ENCODE assay signal across 39 cellular contexts in the genomic region with DNA sequence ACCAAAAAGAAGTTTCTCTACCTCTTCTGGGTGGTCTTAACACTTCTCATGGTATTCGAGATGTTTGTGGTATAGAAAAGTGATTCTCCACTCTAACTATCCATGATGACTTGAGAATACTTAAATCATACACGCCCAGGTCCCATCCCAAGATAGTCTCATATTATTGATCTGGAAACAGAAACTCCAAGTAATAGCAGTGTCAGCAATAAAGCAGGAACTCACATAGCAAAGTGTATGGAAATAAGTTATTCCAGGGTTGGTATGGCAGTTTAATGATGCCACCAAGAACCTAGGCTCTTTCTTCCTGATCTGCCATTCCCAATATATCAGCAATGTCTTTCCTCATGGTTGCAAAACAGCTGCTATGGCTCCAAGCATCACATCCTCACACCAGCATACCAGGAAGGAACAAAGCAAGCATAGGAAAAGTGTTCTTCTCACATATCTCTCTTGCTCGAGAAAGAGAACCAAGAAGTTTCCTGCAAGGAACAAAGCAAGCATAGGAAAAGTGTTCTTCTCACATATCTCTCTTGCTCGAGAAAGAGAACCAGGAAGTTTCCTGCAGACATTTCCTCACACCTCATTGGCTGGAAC. TPM values are rescaled to one million over a fixed set of nuclear protein-coding genes. Genes with fewer than 3 reads are reported as not detected.
"Had no signal": no experiment of that assay in that cellular context is flagged by ENCODE, and none has a peak within 500 bp of the region (broad histone marks: within the 10 kb centered on the region; RNA-seq: fewer than 3 reads in every experiment).

No MANE protein-coding gene starts in this region.

- H3K9me3 ChIP-seq: adrenal gland, body of pancreas, colonic mucosa, esophagus squamous epithelium, gastroesophageal sphincter, heart right ventricle had no signal

- H3K36me3 ChIP-seq: adrenal gland, cardiac muscle cell, colonic mucosa, esophagus squamous epithelium, gastroesophageal sphincter, heart right ventricle had no signal

- DNase-seq: activated CD4-positive, alpha-beta memory T cell treated with anti-CD3 and anti-CD28 coated beads for 36 hours; activated CD4-positive, alpha-beta T cell treated with anti-CD3 and anti-CD28 coated beads for 36 hours; activated CD4-positive, alpha-beta T cell treated with anti-CD3 and anti-CD28 coated beads, Interleukin-2, amount 10 ng/mL, durations not matched to agents 24 days and 14 days; activated CD4-positive, CD25-positive, alpha-beta regulatory T cell; activated CD4-positive, CD25-positive, alpha-beta regulatory T cell treated with anti-CD3 and anti-CD28 coated beads, Interleukin-2, amount 50 U/mL, for 72 hours; activated CD8-positive, alpha-beta memory T cell treated with anti-CD3 and anti-CD28 coated beads, Interleukin-2, amount 10 ng/mL, durations not matched to agents 7 days and 5 days; activated CD8-positive, alpha-beta memory T cell treated with anti-CD3 and anti-CD28 coated beads, Interleukin-2, amount 50 U/mL, for 4 hours; activated CD8-positive, alpha-beta T cell treated with anti-CD3 and anti-CD28 coated beads, Interleukin-2, amount 10 ng/mL, durations not matched to agents 7 days and 5 days; activated effector memory CD4-positive, alpha-beta T cell treated with anti-CD3 and anti-CD28 coated beads, Interleukin-2, amount 50 U/mL, for 16 hours; activated naive CD4-positive, alpha-beta T cell treated with anti-CD3 and anti-CD28 coated beads for 36 hours; activated naive CD8-positive, alpha-beta T cell treated with anti-CD3 and anti-CD28 coated beads for 36 hours; activated naive CD8-positive, alpha-beta T cell treated with anti-CD3 and anti-CD28 coated beads, Interleukin-2, amount 50 U/mL, for 24 hours; activated T-cell treated with anti-CD3 and anti-CD28 coated beads, Interleukin-2, amount 50 U/mL, for 1 hour; activated T-cell treated with anti-CD3 and anti-CD28 coated beads, Interleukin-2, amount 50 U/mL, for 48 hours; adrenal gland; amygdala; aorta; body of pancreas; central memory CD4-positive, alpha-beta T cell; cerebellar nuclear complex; colonic mucosa; effector CD8-positive, alpha-beta T cell; esophagus squamous epithelium; foreskin melanocyte; heart right ventricle; T-helper 17 cell; T1000 had no signal

- H3K4me1 ChIP-seq: adrenal gland, esophagus squamous epithelium, gastroesophageal sphincter, heart right ventricle had no signal

- FAIRE-seq: endometrium, endothelial cell of umbilical vein had no signal

- H3K27ac ChIP-seq: adrenal gland, body of pancreas, cardiac muscle cell, colonic mucosa, epithelial cell of prostate, esophagus squamous epithelium, gastroesophageal sphincter, heart right ventricle had no signal

- H3K27me3 ChIP-seq: adrenal gland, body of pancreas, colonic mucosa, esophagus squamous epithelium, gastroesophageal sphincter, heart right ventricle had no signal

- ATAC-seq: activated CD4-positive, alpha-beta T cell treated with anti-CD3 and anti-CD28 coated beads for 36 hours; activated CD8-positive, alpha-beta memory T cell treated with anti-CD3 and anti-CD28 coated beads, Interleukin-2, amount 10 ng/mL, durations not matched to agents 7 days and 5 days; activated CD8-positive, alpha-beta T cell treated with anti-CD3 and anti-CD28 coated beads, Interleukin-2, amount 10 ng/mL, durations not matched to agents 7 days and 5 days; activated naive CD8-positive, alpha-beta T cell treated with anti-CD3 and anti-CD28 coated beads, Interleukin-2, amount 50 U/mL, for 24 hours; body of pancreas; gastroesophageal sphincter; heart right ventricle; T-helper 17 cell had no signal

- H3K4me3 ChIP-seq: adrenal gland, body of pancreas, cardiac muscle cell, colonic mucosa, esophagus squamous epithelium, gastroesophageal sphincter, heart right ventricle had no signal

RNA-seq across cellular contexts. Expression of a gene that starts 23.6 kb away (rescaled TPM):
- total RNA-seq: activated CD4-positive, alpha-beta memory T cell treated with anti-CD3 and anti-CD28 coated beads for 36 hours; activated CD4-positive, alpha-beta T cell treated with anti-CD3 and anti-CD28 coated beads for 36 hours; activated CD4-positive, alpha-beta T cell treated with anti-CD3 and anti-CD28 coated beads, Interleukin-2, amount 10 ng/mL, durations not matched to agents 24 days and 14 days; activated CD8-positive, alpha-beta memory T cell treated with anti-CD3 and anti-CD28 coated beads for 36 hours; activated CD8-positive, alpha-beta memory T cell treated with anti-CD3 and anti-CD28 coated beads, Interleukin-2, amount 10 ng/mL, durations not matched to agents 7 days and 5 days; activated CD8-positive, alpha-beta T cell treated with anti-CD3 and anti-CD28 coated beads, Interleukin-2, amount 10 ng/mL, durations not matched to agents 7 days and 5 days; activated naive CD4-positive, alpha-beta T cell treated with anti-CD3 and anti-CD28 coated beads for 36 hours; activated naive CD8-positive, alpha-beta T cell treated with anti-CD3 and anti-CD28 coated beads for 36 hours; activated T-helper 1 cell treated with anti-CD3 and anti-CD28 coated beads, Interleukin-12 subunit alpha, Interleukin-12 subunit beta, Interleukin-2, Interleukin-4 antibody, amounts not matched to agents 30 ng/mL and 10 ng/mL and 1 ng/mL, durations not matched to agents 14 hours and 24 hours and 36 hours; activated T-helper 2 cell treated with anti-CD3 and anti-CD28 coated beads, Interferon-gamma antibody, Interleukin-2, Interleukin-4, amounts not matched to agents 10 μg/mL and 5 μg/mL and 100 μg/mL, durations not matched to agents 14 hours and 24 hours and 36 hours; aorta; dermis microvascular lymphatic vessel endothelial cell; endothelial cell of umbilical vein; fibroblast of lung; fibroblast of villous mesenchyme; glomerular endothelial cell; heart right ventricle; T-helper 17 cell had no signal
- polyA plus RNA-seq: endothelial cell of umbilical vein, fibroblast of lung, heart right ventricle had no signal
